ENCODE assay signal across 8 cellular contexts in the genomic region with DNA sequence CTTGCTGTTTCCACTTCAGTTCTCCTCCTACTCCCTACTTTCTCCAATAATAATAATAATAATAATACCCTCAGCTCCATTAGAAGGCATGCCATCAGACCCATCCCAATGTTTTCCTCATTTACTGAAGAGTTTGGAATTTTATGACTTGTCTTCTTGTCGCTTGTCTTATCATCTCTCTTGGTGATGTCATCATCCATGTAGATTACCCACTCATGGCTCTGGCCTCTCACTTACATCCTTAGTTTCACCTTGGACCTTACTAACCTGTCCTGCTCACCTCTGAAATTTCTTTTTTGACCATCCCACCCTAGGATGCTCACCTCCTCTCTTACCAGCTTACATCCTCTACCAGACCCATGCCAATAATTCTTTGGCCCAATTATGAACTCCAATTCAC.
"Had no signal": no experiment of that assay in that cellular context is flagged by ENCODE, and none has a peak within 500 bp of the region (broad histone marks: within the 10 kb centered on the region; RNA-seq: fewer than 3 reads in every experiment).

No MANE protein-coding gene starts in this region.

- H3K4me3 ChIP-seq: GM12878 had no signal

- DNase-seq: GDM1, GF-D8 had no signal

- FAIRE-seq: G401.6, GM12878, GM12891, GM12892, GM18507, GM19239 had no signal

- ATAC-seq: GM12878 had no signal
